Comparison of ENCODE assay signal across 7 cellular contexts in genomic region chr3:187737401-187738088, GRCh38. TPM values are rescaled to one million over a fixed set of nuclear protein-coding genes. Genes with fewer than 3 reads are reported as not detected.
DNase-seq lines count a peak whose midpoint lies in the region; ATAC-seq, FAIRE-seq and TF ChIP-seq lines count a peak whose summit lies in the region.

No MANE protein-coding gene starts in this region.

- POLR2A ChIA-PET in HEK293T (lab: Yijun Ruan, JAX) = no interaction called here

- intact Hi-C loops in heart right ventricle (cut with DNase I) = loop anchor here in 7 of 10 donors (2.0 to 10.0 kb wide), 6 partner anchors 1211 to 1411 kb away; no protein-coding TSS in a partner anchor
- intact Hi-C loops in pancreas (cut with DNase I) = loop anchor here in 2 of 3 donors (5.0 kb wide), 2 partner anchors 1215 to 1220 kb away; no protein-coding TSS in a partner anchor

- TF ChIP-seq CTCF in heart right ventricle (IDR thresholded peaks at IDR 0.05) (peak in 5 of 9 donors; percentile 6 to 29 (median 15)), pancreas (IDR thresholded peaks at IDR 0.05) (no peak)

- peaks cover 6 to 67% (median 38%) of the 10 kb centered on the region in 9 donors for H3K4me1 ChIP-seq in heart right ventricle
- H3K4me1 ChIP-seq in pancreas = peaks cover 4 to 14% (median 7%) of the 10 kb centered on the region in 3 donors

- ATAC-seq in heart right ventricle (peak; percentile 17 to 57 (median 34)), pancreas (peak; percentile 12 to 43 (median 30))

- DNase-seq in GOT3 (lab: John Stamatoyannopoulos, UW) (peak; percentile 29), OCI-M1 (lab: John Stamatoyannopoulos, UW) (peak; percentile 43), amniotic epithelial cell (ENCODE audit: low read depth) (peak; percentile 77), heart right ventricle (peak; percentile 76 to 81), pancreas (peak; percentile 57 to 88 (median 72)), NCI-H446 (lab: John Stamatoyannopoulos, UW) (no peak), HEK293T (ENCODE audit: extremely low spot score) (no peak)

- H3K27ac ChIP-seq in heart right ventricle = peak overlapping the region; percentile 85 to 100 (median 99)
- H3K27ac ChIP-seq in pancreas = peak overlapping the region; percentile 65 to 99 (median 86)

- peaks cover 0 to 22% (median 9%) of the 10 kb centered on the region in 9 donors for H3K36me3 ChIP-seq in heart right ventricle
- H3K36me3 ChIP-seq in pancreas = peaks cover 0 to 16% (median 0%) of the 10 kb centered on the region in 3 donors

- WGBS in heart right ventricle, 2 donors = 1 to 3% methylated on average over 41 of the region's 41 CpGs
- 18 to 21% methylated on average over 41 of the region's 41 CpGs for WGBS in pancreas, 2 donors

- CTCF ChIA-PET in HEK293T (lab: Yijun Ruan, JAX) = interaction anchor here (0.7 to 3.9 kb wide), 3 partner anchors 312 to 1217 kb away, joined by 3 to 60 read pairs (median 4); no protein-coding TSS in a partner anchor

- H3K9me3 ChIP-seq in heart right ventricle (no peaks in the 10 kb centered on the region), pancreas (no peaks in the 10 kb centered on the region)

- H3K27me3 ChIP-seq in heart right ventricle (no peaks in the 10 kb centered on the region), pancreas (no peaks in the 10 kb centered on the region)

- no peak for FAIRE-seq in pancreas (lab: Jason Lieb, UNC)

- peak overlapping the region; percentile 46 to 95 (median 73) for H3K4me3 ChIP-seq in heart right ventricle
- peak overlapping the region; percentile 3 to 80 (median 50) for H3K4me3 ChIP-seq in pancreas

TF ChIP-seq in HEK293T, 16 proteins besides CTCF, POLR2A, EP300 and RAD21:
- TF ChIP-seq ARNT (IDR thresholded peaks at IDR 0.05) = no peak
- TF ChIP-seq NFRKB (IDR thresholded peaks at IDR 0.05) = no peak
- no peak for TF ChIP-seq SUZ12 (IDR thresholded peaks at IDR 0.05)
- TF ChIP-seq FOXK2 (IDR thresholded peaks at IDR 0.05) = no peak
- no peak for TF ChIP-seq CTBP1 (IDR thresholded peaks at IDR 0.05; ENCODE audit: borderline replicate concordance)

RNA-seq across cellular contexts. Expression of gene BCL6, which starts 7.7 kb away (rescaled TPM):
- 100 to 1,000 TPM in 2 of 10 donors, 10 to 100 TPM in 8; 27.9 to 154 (median 51.7) TPM for total RNA-seq in heart right ventricle
- 10 to 100 TPM; 33.9 to 52.2 TPM for polyA plus RNA-seq in heart right ventricle
- 10 to 100 TPM; 19.0 to 48.1 (median 30.5) TPM for total RNA-seq in pancreas
- polyA plus RNA-seq in pancreas = 10 to 100 TPM; 27.1 to 40.7 TPM

RNA-seq across cellular contexts. Expression of gene RTP2, which starts 35.2 kb away (rescaled TPM):
- total RNA-seq in heart right ventricle (not detected), pancreas (not detected)
- polyA plus RNA-seq in heart right ventricle (not detected), pancreas (not detected)

Comparison
In these comparisons a context has a peak if more than half of its experiments do, and no peak if none do; other contexts are left out.
1. DNase-seq: peak in GOT3 (single experiment), OCI-M1 (single experiment), amniotic epithelial cell (single experiment), heart right ventricle (2 of 2) and pancreas (6 of 6); none in NCI-H446 (0 of 2) and HEK293T (single experiment).
2. CTCF ChIP-seq: peak in heart right ventricle (5 of 9); none in pancreas (0 of 4).